Comparison of ENCODE assay signal across 20 cellular contexts in genomic region chr17:37513711-37514110, GRCh38.
"Had no signal": no experiment of that assay in that cellular context is flagged by ENCODE, and none has a peak within 500 bp of the region (broad histone marks: within the 10 kb centered on the region; RNA-seq: fewer than 3 reads in every experiment).

No MANE protein-coding gene starts in this region.

- H3K4me3 ChIP-seq: colonic mucosa, hepatocyte, left ventricle myocardium inferior, lower lobe of right lung, stomach had no signal

- H3K4me1 ChIP-seq: colonic mucosa, lower lobe of right lung, stomach had no signal

- H3K9me3 ChIP-seq: colonic mucosa, left ventricle myocardium inferior, lower lobe of right lung, stomach had no signal

- ATAC-seq: foreskin keratinocyte; left cardiac atrium; lower lobe of right lung; naive thymus-derived CD4-positive, alpha-beta T cell had no signal

- H3K27me3 ChIP-seq: colonic mucosa, foreskin keratinocyte, hepatocyte, stomach had no signal

- DNase-seq: colonic mucosa; dermis blood vessel endothelial cell; erythroblast; foreskin keratinocyte; head of caudate nucleus; kidney; left cardiac atrium; left ventricle myocardium inferior; lower lobe of right lung; naive thymus-derived CD4-positive, alpha-beta T cell; nephron progenitor cell; posterior cingulate gyrus; right cardiac atrium; small intestine; stimulated activated CD4-positive, alpha-beta T cell treated with anti-CD3 and anti-CD28 coated beads, Interleukin-12 subunit alpha, Interleukin-12 subunit beta, amount 100 ng/mL, for 4 hours; stimulated activated naive CD4-positive, alpha-beta T cell; stomach; substantia nigra; trophoblast cell had no signal

- H3K27ac ChIP-seq: colonic mucosa, foreskin keratinocyte, hepatocyte, left ventricle myocardium inferior, lower lobe of right lung, stomach had no signal

- H3K4me2 ChIP-seq: hepatocyte had no signal

- H2AFZ ChIP-seq: hepatocyte had no signal

- H3K36me3 ChIP-seq: colonic mucosa had no signal
